In the genomic region with DNA sequence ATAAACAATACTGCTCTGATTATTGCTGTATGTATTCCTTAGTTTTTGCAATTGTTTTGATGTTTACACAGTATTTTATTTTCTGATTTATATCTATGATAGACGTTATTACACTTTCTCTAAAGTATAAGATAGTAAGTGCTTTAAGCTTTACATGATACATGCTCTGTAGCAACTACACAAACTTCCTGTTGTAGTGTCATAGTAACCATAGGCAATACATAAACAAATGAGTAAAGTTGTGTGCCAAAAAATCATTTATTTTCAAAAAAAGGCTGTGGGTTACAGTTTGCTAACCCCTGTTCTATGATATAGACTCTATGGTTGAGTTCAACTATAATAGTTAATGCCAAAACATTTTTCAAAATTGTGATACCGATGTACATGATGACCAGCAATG, we compare ENCODE assay signal across 17 cellular contexts.
DNase-seq lines count a peak whose midpoint lies in the region; TF ChIP-seq lines count a peak whose summit lies in the region.
"Had no signal": no experiment of that assay in that cellular context is flagged by ENCODE, and none has a peak within 500 bp of the region (broad histone marks: within the 10 kb centered on the region; RNA-seq: fewer than 3 reads in every experiment).

No MANE protein-coding gene starts in this region.

- H3K9ac ChIP-seq in mesenchymal stem cell (ENCODE audit: low read length) (no peak overlapping the region), neural progenitor cell (no peak overlapping the region)
- H3K9ac ChIP-seq: BLaER1, GM23248 had no signal

- intact Hi-C loops in OCI-LY7 (cut with micrococcal nuclease; ENCODE audit: unreplicated experiment) = no loop called here

- H3K27me3 Mint-ChIP-seq in neural progenitor cell (ENCODE audit: insufficient read depth, low read depth) = no peaks in the 10 kb centered on the region
- H3K27me3 Mint-ChIP-seq: B cell; CD4-positive, CD25-positive, alpha-beta regulatory T cell had no signal

- H2AFZ ChIP-seq in OCI-LY7 (ENCODE audit: low read length) (peak overlapping the region; percentile 67), mesenchymal stem cell (ENCODE audit: low read depth, low read length) (no peak overlapping the region), neural progenitor cell (replicated peaks) (no peak overlapping the region)
- H2AFZ ChIP-seq: GM23248 had no signal

- H4K20me1 ChIP-seq in OCI-LY7 (ENCODE audit: insufficient read depth, low read length) (no peaks in the 10 kb centered on the region), neural progenitor cell (ENCODE audit: low read depth) (no peaks in the 10 kb centered on the region)
- H4K20me1 ChIP-seq: BLaER1 had no signal

- no peak overlapping the region for H2AK5ac ChIP-seq in mesenchymal stem cell (ENCODE audit: low read length, severe bottlenecking)

- H3K79me2 ChIP-seq in OCI-LY7 (ENCODE audit: insufficient read depth, low read depth, low read length) (no peaks in the 10 kb centered on the region), neural progenitor cell (ENCODE audit: low read depth) (no peaks in the 10 kb centered on the region)

- H3K14ac ChIP-seq in mesenchymal stem cell (ENCODE audit: low read length in 2 of 2) = no peak overlapping the region

- no peak overlapping the region for H3K4me2 ChIP-seq in OCI-LY7 (ENCODE audit: low read length)
- H3K4me2 ChIP-seq in mesenchymal stem cell (ENCODE audit: low read length, poor library complexity, severe bottlenecking) = no peak overlapping the region
- no peak overlapping the region for H3K4me2 ChIP-seq in neural progenitor cell
- H3K4me2 ChIP-seq: BLaER1 had no signal

- no peak overlapping the region for H3K4me3 Mint-ChIP-seq in neural progenitor cell
- H3K4me3 Mint-ChIP-seq: B cell; CD4-positive, CD25-positive, alpha-beta regulatory T cell; CD8-positive, alpha-beta T cell had no signal

- no peak overlapping the region for H2BK12ac ChIP-seq in mesenchymal stem cell (ENCODE audit: low read length in 2 of 2)

- no peak overlapping the region for H3K27ac Mint-ChIP-seq in neural progenitor cell
- H3K27ac Mint-ChIP-seq: B cell; CD4-positive, CD25-positive, alpha-beta regulatory T cell; CD8-positive, alpha-beta T cell had no signal

- BruUV-seq in OCI-LY7 (replicated peaks; lab: Mats Ljungman, UMichigan) = no TSS peak

- DNase-seq in DMS53 (lab: John Stamatoyannopoulos, UW) (peak; percentile 22), DMS53 treated with DMSO at 0.1 percent for 48 hours (lab: John Stamatoyannopoulos, UW; ENCODE audit: unreplicated experiment) (no peak), OCI-LY7 (ENCODE audit: low spot score) (no peak), mesenchymal stem cell (peak; percentile 58), neural progenitor cell (ENCODE audit: low spot score) (no peak)
- DNase-seq in stimulated activated CD4-positive, alpha-beta T cell treated with anti-CD3 and anti-CD28 coated beads, Interleukin-4, amount 100 ng/mL, for 24 hours = no peak
- DNase-seq: Caco-2; CD4-positive, CD25-positive, alpha-beta regulatory T cell; CD8-positive, alpha-beta T cell; DMS153; DMS79 treated with DMSO at 0.1 percent for 48 hours; GM23248; H7 had no signal

- H3K9me3 ChIP-seq in OCI-LY7 (ENCODE audit: low read length) = no peaks in the 10 kb centered on the region
- H3K9me3 ChIP-seq in mesenchymal stem cell (ENCODE audit: control insufficient read depth, low read length) = peaks cover under 1% of the 10 kb centered on the region
- no peaks in the 10 kb centered on the region for H3K9me3 ChIP-seq in neural progenitor cell (ENCODE audit: low read depth)
- H3K9me3 ChIP-seq: Caco-2 had no signal

- H3K23ac ChIP-seq in mesenchymal stem cell (ENCODE audit: low read length in 2 of 2) = no peak overlapping the region

- H3K4me1 ChIP-seq in OCI-LY7 (ENCODE audit: insufficient read depth, low read length, poor library complexity, severe bottlenecking) = no peaks in the 10 kb centered on the region
- H3K4me1 ChIP-seq in mesenchymal stem cell (ENCODE audit: control insufficient read depth, insufficient read depth, low read depth, low read length) = no peaks in the 10 kb centered on the region
- H3K4me1 ChIP-seq in neural progenitor cell = no peaks in the 10 kb centered on the region
- H3K4me1 ChIP-seq: Caco-2 had no signal

- no peaks in the 10 kb centered on the region for H3K36me3 Mint-ChIP-seq in neural progenitor cell
- H3K36me3 Mint-ChIP-seq: CD4-positive, CD25-positive, alpha-beta regulatory T cell; CD8-positive, alpha-beta T cell had no signal

- H3K4me3 ChIP-seq in OCI-LY7 (ENCODE audit: low read depth, low read length, poor library complexity, severe bottlenecking) = no peak overlapping the region
- no peak overlapping the region for H3K4me3 ChIP-seq in mesenchymal stem cell (ENCODE audit: insufficient read depth in 1 of 2, low read depth in 1 of 2, low read length in 2 of 2)
- H3K4me3 ChIP-seq in neural progenitor cell = no peak overlapping the region
- H3K4me3 ChIP-seq: BLaER1, GM23248 had no signal

- no peak overlapping the region for H3K18ac ChIP-seq in mesenchymal stem cell (ENCODE audit: low read depth in 1 of 2, low read length in 2 of 2)

- no peak overlapping the region for H4K8ac ChIP-seq in mesenchymal stem cell (ENCODE audit: low read length)

- no peaks in the 10 kb centered on the region for H3K79me1 ChIP-seq in mesenchymal stem cell (replicated peaks; ENCODE audit: low read length, poor library complexity, severe bottlenecking)

- CTCF ChIA-PET in OCI-LY7 (lab: Charles Lee; ENCODE audit: unreplicated experiment) = no interaction called here

- H2BK15ac ChIP-seq in mesenchymal stem cell (ENCODE audit: low read depth, poor library complexity, severe bottlenecking) = no peak overlapping the region

- no peaks in the 10 kb centered on the region for H3K4me1 Mint-ChIP-seq in neural progenitor cell
- H3K4me1 Mint-ChIP-seq: B cell; CD4-positive, CD25-positive, alpha-beta regulatory T cell had no signal

- H3K9me2 ChIP-seq in OCI-LY7 (ENCODE audit: insufficient read depth, low read length) = no peaks in the 10 kb centered on the region

- H3K9me3 Mint-ChIP-seq in neural progenitor cell = peaks cover 6% of the 10 kb centered on the region

- H3K4ac ChIP-seq in mesenchymal stem cell (ENCODE audit: low read depth in 1 of 2, low read length in 2 of 2) = no peak overlapping the region

- H3K27me3 ChIP-seq in mesenchymal stem cell (ENCODE audit: control insufficient read depth in 1 of 2, insufficient read depth in 1 of 2, low read length in 2 of 2) (no peaks in the 10 kb centered on the region), neural progenitor cell (no peaks in the 10 kb centered on the region)
- H3K27me3 ChIP-seq: BLaER1 had no signal

- H4K91ac ChIP-seq in mesenchymal stem cell (ENCODE audit: low read length) = no peak overlapping the region

- H3K27ac ChIP-seq in OCI-LY7 (ENCODE audit: low read depth, low read length, poor library complexity, severe bottlenecking) (no peak overlapping the region), mesenchymal stem cell (ENCODE audit: low read length, poor library complexity, severe bottlenecking) (no peak overlapping the region), neural progenitor cell (no peak overlapping the region)
- H3K27ac ChIP-seq: 22Rv1, BLaER1, C4-2B, GM23248 had no signal

- H2BK5ac ChIP-seq in mesenchymal stem cell (ENCODE audit: low read depth, low read length, poor library complexity, severe bottlenecking) = no peak overlapping the region

- H3F3A ChIP-seq in neural progenitor cell (ENCODE audit: low read depth) = no peaks in the 10 kb centered on the region

- no CpG with 5 or more reads among the region's 2 CpGs for WGBS in mesenchymal stem cell

- POLR2A ChIA-PET in OCI-LY7 (lab: Charles Lee) = interaction anchor here (0.6 kb wide), 1 partner anchor 109 kb away, joined by 3 read pairs; no protein-coding TSS in a partner anchor

- TF ChIP-seq CTCF in OCI-LY7 (conservative IDR thresholded peaks at IDR 0.05; ENCODE audit: low read length) = no peak
- TF ChIP-seq CTCF in neural progenitor cell (IDR thresholded peaks at IDR 0.05) = no peak

- H2BK120ac ChIP-seq in mesenchymal stem cell (ENCODE audit: low read depth, low read length) = no peak overlapping the region

- H3K36me3 ChIP-seq in OCI-LY7 (ENCODE audit: insufficient read depth, low read length) = no peaks in the 10 kb centered on the region; the same call in 1 of the 2 replicates
- H3K36me3 ChIP-seq in mesenchymal stem cell (ENCODE audit: control insufficient read depth in 1 of 2, insufficient read depth in 2 of 2, low read depth in 1 of 2, low read length in 2 of 2) = no peaks in the 10 kb centered on the region
- H3K36me3 ChIP-seq in neural progenitor cell = no peaks in the 10 kb centered on the region

Comparison
In these comparisons a context has a peak if more than half of its experiments do, and no peak if none do; other contexts are left out.
1. DNase-seq: peak in DMS53 (single experiment) and mesenchymal stem cell (single experiment); none in DMS53 treated with DMSO at 0.1 percent for 48 hours (single experiment), OCI-LY7 (single experiment), stimulated activated CD4-positive, alpha-beta T cell treated with anti-CD3 and anti-CD28 coated beads, Interleukin-4, amount 100 ng/mL, for 24 hours (single experiment) and neural progenitor cell (single experiment).